In genomic region chr1:921011-921837, GRCh38 we compare ENCODE assay signal across 1 cellular context.
A peak's percentile ranks its signal among the peaks of the same experiment; 100 is the strongest.
TF ChIP-seq lines count a peak whose summit lies in the region.

No MANE protein-coding gene starts in this region.

TF ChIP-seq in HepG2, 621 proteins besides CTCF, POLR2A, EP300 and RAD21 (continues in another document):
- no peak for TF ChIP-seq ASH2L (IDR thresholded peaks at IDR 0.05; ENCODE audit: insufficient read length, low read depth, low read length)
- no peak for TF ChIP-seq SRSF1 (optimal IDR thresholded peaks at IDR 0.05; ENCODE audit: low read depth, low read length)
- no peak for TF ChIP-seq NFE2L2 (IDR thresholded peaks at IDR 0.05; ENCODE audit: low read length)
- peak; percentile 60 for TF ChIP-seq UBTF (CRISPR knock-in tag; IDR thresholded peaks at IDR 0.05)
- TF ChIP-seq ZGPAT (CRISPR knock-in tag; IDR thresholded peaks at IDR 0.05), result 0 out of 2 replicates have a peak, but pooled peaks have one; percentile 29
- TF ChIP-seq POLR2AphosphoS5 (IDR thresholded peaks at IDR 0.05; ENCODE audit: low read depth, low read length), result no peak
- no peak for TF ChIP-seq ZNF580 (CRISPR knock-in tag; IDR thresholded peaks at IDR 0.05; ENCODE audit: borderline replicate concordance, low read depth)
- TF ChIP-seq U2AF1 (optimal IDR thresholded peaks at IDR 0.05; ENCODE audit: low read depth, low read length), result no peak
- TF ChIP-seq YY1 (IDR thresholded peaks at IDR 0.05; ENCODE audit: insufficient read depth, insufficient replicate concordance, low read depth, low read length), result no peak
- peak; percentile 41; the same call in 1 of the 2 replicates for TF ChIP-seq ZFX (CRISPR knock-in tag; IDR thresholded peaks at IDR 0.05; ENCODE audit: low read depth)
- TF ChIP-seq CEBPB (IDR thresholded peaks at IDR 0.05; ENCODE audit: borderline replicate concordance, low read depth, low read length), result no peak
- TF ChIP-seq PAF1 (CRISPR knock-in tag; IDR thresholded peaks at IDR 0.05), result no peak
- no peak for TF ChIP-seq ZBTB26 (CRISPR knock-in tag; IDR thresholded peaks at IDR 0.05; ENCODE audit: borderline replicate concordance)
- no peak for TF ChIP-seq TEAD3 (CRISPR knock-in tag; optimal IDR thresholded peaks at IDR 0.05; ENCODE audit: borderline replicate concordance)
- peak; percentile 93 for TF ChIP-seq ZSCAN22 (CRISPR knock-in tag; IDR thresholded peaks at IDR 0.05)
- no peak for TF ChIP-seq SOX5 (CRISPR knock-in tag; IDR thresholded peaks at IDR 0.05; ENCODE audit: borderline replicate concordance)
- no peak for TF ChIP-seq ZBTB2 (CRISPR knock-in tag; IDR thresholded peaks at IDR 0.05; ENCODE audit: low read depth)
- TF ChIP-seq ZNF615 (CRISPR knock-in tag; IDR thresholded peaks at IDR 0.05; ENCODE audit: borderline replicate concordance), result no peak
- peak; percentile 69; the same call in 1 of the 2 replicates for TF ChIP-seq PATZ1 (CRISPR knock-in tag; IDR thresholded peaks at IDR 0.05)
- no peak for TF ChIP-seq NFRKB (IDR thresholded peaks at IDR 0.05)
- 0 out of 2 replicates have a peak, but pooled peaks have one; percentile 10 for TF ChIP-seq ZNF121 (CRISPR knock-in tag; IDR thresholded peaks at IDR 0.05)
- no peak for TF ChIP-seq PLSCR1 (CRISPR knock-in tag; IDR thresholded peaks at IDR 0.05; ENCODE audit: borderline replicate concordance)
- no peak for TF ChIP-seq ZKSCAN8 (CRISPR knock-in tag; IDR thresholded peaks at IDR 0.05; ENCODE audit: borderline replicate concordance)
- no peak for TF ChIP-seq PREB (CRISPR knock-in tag; IDR thresholded peaks at IDR 0.05)
- TF ChIP-seq ZBTB42 (CRISPR knock-in tag; IDR thresholded peaks at IDR 0.05), result peak; percentile 35; the same call in 1 of the 2 replicates
- TF ChIP-seq HNF1A (IDR thresholded peaks at IDR 0.05; ENCODE audit: low read depth), result no peak
- no peak for TF ChIP-seq HNF1A (CRISPR knock-in tag; IDR thresholded peaks at IDR 0.05; ENCODE audit: borderline replicate concordance)
- no peak for TF ChIP-seq ZNF674 (CRISPR knock-in tag; IDR thresholded peaks at IDR 0.05; ENCODE audit: low read depth)
- TF ChIP-seq KLF13 (CRISPR knock-in tag; IDR thresholded peaks at IDR 0.05), result no peak
- TF ChIP-seq MEF2D (CRISPR knock-in tag; IDR thresholded peaks at IDR 0.05), result no peak
- TF ChIP-seq HMGXB4 (CRISPR knock-in tag; IDR thresholded peaks at IDR 0.05; ENCODE audit: borderline replicate concordance in 1 of 2, low read depth in 1 of 2), result 0 out of 4 replicates have a peak, but pooled peaks of 1 of the 2 experiments have one; percentile 17
- TF ChIP-seq ZBTB49 (CRISPR knock-in tag; IDR thresholded peaks at IDR 0.05; ENCODE audit: borderline replicate concordance), result no peak
- TF ChIP-seq JARID2 (CRISPR knock-in tag; IDR thresholded peaks at IDR 0.05; ENCODE audit: insufficient replicate concordance), result no peak
- TF ChIP-seq ZNF761 (CRISPR knock-in tag; conservative IDR thresholded peaks at IDR 0.05), result no peak
- TF ChIP-seq ZNF607 (CRISPR knock-in tag; IDR thresholded peaks at IDR 0.05; ENCODE audit: borderline replicate concordance), result no peak
- no peak for TF ChIP-seq MED8 (CRISPR knock-in tag; IDR thresholded peaks at IDR 0.05; ENCODE audit: insufficient replicate concordance)
